Comparison of ENCODE assay signal across 1 cellular context in the genomic region with DNA sequence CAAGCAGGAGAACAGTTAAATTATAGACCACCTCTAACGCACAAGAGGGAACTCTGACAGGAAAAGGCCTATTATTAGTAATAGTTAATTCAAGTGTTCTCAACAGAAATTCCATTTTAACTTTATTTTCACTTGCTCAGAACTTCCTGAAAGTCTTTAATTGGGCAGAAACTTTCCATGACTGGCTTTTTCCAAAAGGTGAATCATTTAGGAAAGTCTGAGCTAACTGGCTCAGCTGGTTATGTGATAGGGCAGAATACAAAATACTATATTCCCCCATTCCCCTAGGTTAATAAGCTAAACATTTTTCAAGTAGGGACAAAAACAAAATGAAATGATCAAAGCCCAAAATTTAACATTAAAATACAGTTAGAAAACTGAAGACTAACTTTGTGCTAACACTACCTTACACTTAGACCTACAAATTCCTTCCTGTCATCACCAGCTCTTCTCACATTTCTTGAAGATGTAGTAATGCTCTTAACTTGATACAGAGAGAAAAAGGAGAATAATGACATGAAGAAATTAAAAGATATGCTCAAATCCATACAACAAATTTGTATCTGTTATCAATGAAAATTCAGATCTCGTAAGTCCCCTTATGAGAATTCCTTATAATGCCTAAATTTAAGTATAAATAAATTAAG.
TF ChIP-seq lines count a peak whose summit lies in the region.

No MANE protein-coding gene starts in this region.

TF ChIP-seq in GM23338, 12 proteins besides CTCF, POLR2A, EP300 and RAD21:
- TF ChIP-seq ZNF462 (CRISPR knock-in tag; IDR thresholded peaks at IDR 0.05) (no peak), CREB1 (CRISPR knock-in tag; IDR thresholded peaks at IDR 0.05; ENCODE audit: low read depth) (no peak), EZH2phosphoT487 (IDR thresholded peaks at IDR 0.05; ENCODE audit: unreplicated experiment) (no peak), POLR2AphosphoS5 (IDR thresholded peaks at IDR 0.05; ENCODE audit: low read depth) (no peak), NANOG (IDR thresholded peaks at IDR 0.05; ENCODE audit: borderline replicate concordance) (no peak), ZNF331 (CRISPR knock-in tag; IDR thresholded peaks at IDR 0.05; ENCODE audit: low read depth) (no peak), ZNF114 (CRISPR knock-in tag; IDR thresholded peaks at IDR 0.05) (no peak), JUNB (IDR thresholded peaks at IDR 0.05; ENCODE audit: unreplicated experiment) (no peak), STAT1 (IDR thresholded peaks at IDR 0.05; ENCODE audit: unreplicated experiment) (no peak), EZH2 (IDR thresholded peaks at IDR 0.05; ENCODE audit: low read depth, unreplicated experiment) (no peak)
- TF ChIP-seq, protein P1, sequence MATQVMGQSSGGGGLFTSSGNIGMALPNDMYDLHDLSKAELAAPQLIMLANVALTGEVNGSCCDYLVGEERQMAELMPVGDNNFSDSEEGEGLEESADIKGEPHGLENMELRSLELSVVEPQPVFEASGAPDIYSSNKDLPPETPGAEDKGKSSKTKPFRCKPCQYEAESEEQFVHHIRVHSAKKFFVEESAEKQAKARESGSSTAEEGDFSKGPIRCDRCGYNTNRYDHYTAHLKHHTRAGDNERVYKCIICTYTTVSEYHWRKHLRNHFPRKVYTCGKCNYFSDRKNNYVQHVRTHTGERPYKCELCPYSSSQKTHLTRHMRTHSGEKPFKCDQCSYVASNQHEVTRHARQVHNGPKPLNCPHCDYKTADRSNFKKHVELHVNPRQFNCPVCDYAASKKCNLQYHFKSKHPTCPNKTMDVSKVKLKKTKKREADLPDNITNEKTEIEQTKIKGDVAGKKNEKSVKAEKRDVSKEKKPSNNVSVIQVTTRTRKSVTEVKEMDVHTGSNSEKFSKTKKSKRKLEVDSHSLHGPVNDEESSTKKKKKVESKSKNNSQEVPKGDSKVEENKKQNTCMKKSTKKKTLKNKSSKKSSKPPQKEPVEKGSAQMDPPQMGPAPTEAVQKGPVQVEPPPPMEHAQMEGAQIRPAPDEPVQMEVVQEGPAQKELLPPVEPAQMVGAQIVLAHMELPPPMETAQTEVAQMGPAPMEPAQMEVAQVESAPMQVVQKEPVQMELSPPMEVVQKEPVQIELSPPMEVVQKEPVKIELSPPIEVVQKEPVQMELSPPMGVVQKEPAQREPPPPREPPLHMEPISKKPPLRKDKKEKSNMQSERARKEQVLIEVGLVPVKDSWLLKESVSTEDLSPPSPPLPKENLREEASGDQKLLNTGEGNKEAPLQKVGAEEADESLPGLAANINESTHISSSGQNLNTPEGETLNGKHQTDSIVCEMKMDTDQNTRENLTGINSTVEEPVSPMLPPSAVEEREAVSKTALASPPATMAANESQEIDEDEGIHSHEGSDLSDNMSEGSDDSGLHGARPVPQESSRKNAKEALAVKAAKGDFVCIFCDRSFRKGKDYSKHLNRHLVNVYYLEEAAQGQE (IDR thresholded peaks at IDR 0.05; ENCODE audit: unreplicated experiment), result no peak
